In the genomic region with DNA sequence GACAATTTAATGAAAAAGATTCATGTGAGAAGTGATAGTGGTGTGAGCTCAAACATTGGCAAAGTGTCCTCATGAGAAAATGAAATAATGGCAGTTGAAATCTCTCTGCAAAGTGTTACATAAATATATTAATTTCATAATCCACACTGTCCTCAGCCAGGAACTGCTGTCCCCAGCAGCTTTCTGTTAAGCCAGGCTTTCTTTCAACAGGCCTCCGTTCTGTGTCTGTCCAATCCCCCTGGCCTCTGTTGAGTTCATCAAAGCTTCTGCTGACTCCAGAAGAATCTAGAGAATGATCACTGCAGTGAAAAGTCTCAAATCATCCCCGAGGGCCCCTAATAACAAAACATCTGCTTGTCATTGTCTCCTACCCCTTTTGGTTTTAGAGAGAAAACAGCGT, we compare ENCODE assay signal across 23 cellular contexts. TPM values are rescaled to one million over a fixed set of nuclear protein-coding genes. Genes with fewer than 3 reads are reported as not detected.
DNase-seq lines count a peak whose midpoint lies in the region; ATAC-seq and TF ChIP-seq lines count a peak whose summit lies in the region.
"Had no signal": no experiment of that assay in that cellular context is flagged by ENCODE, and none has a peak within 500 bp of the region (broad histone marks: within the 10 kb centered on the region; RNA-seq: fewer than 3 reads in every experiment).

No MANE protein-coding gene starts in this region.

- H3K4me3 ChIP-seq in SK-N-SH (ENCODE audit: low read depth in 2 of 2, low read length in 1 of 2) (no peak overlapping the region), SK-N-MC (no peak overlapping the region), gastrocnemius medialis (no peak overlapping the region)
- H3K4me3 ChIP-seq: GM12878 had no signal

- no peaks in the 10 kb centered on the region for H4K20me1 ChIP-seq in SK-N-SH (ENCODE audit: insufficient read depth)

- H3K27ac ChIP-seq in SK-N-SH (ENCODE audit: low read depth in 2 of 2, low read length in 1 of 2) (peak overlapping the region in 1 of 2 experiments; percentile 44; a peak in 2 of 4 replicates), SK-N-MC (no peak overlapping the region), gastrocnemius medialis (peak overlapping the region in 2 of 4 donors; percentile 7 to 10)

- TF ChIP-seq RAD21 in SK-N-SH (IDR thresholded peaks at IDR 0.05; ENCODE audit: low read length), result no peak

- H3K36me3 Mint-ChIP-seq in neural crest cell (ENCODE audit: low read depth), result no peaks in the 10 kb centered on the region
- H3K36me3 Mint-ChIP-seq in chondrocyte (ENCODE audit: low read depth), result no peaks in the 10 kb centered on the region

- TF ChIP-seq POLR2A in gastrocnemius medialis (IDR thresholded peaks at IDR 0.05), result no peak

- DNase-seq in SK-N-SH (peak; percentile 26), SK-N-MC (ENCODE audit: low read depth, low spot score) (no peak), neural crest cell (ENCODE audit: low read depth, low spot score) (no peak), gastrocnemius medialis (peak in 1 of 2 donors; percentile 28), chondrocyte (ENCODE audit: low spot score) (no peak), midbrain (lab: John Stamatoyannopoulos, UW) (no peak)
- DNase-seq in activated CD8-positive, alpha-beta memory T cell treated with anti-CD3 and anti-CD28 coated beads, Interleukin-2, amount 50 U/mL, for 48 hours, result no peak
- DNase-seq: 8988T; CD4-positive, alpha-beta T cell; DMS53; EL; GOT3; MM.1S; NCI-H1092 treated with DMSO at 0.1 percent for 48 hours; NCI-H146; NCI-H2081; NCI-H2171 treated with DMSO at 0.1 percent for 48 hours; NCI-H446 treated with DMSO at 0.1 percent for 48 hours; SHP77 had no signal

- H3K9me2 ChIP-seq in SK-N-SH, result no peaks in the 10 kb centered on the region

- TF ChIP-seq CTCF in SK-N-SH (IDR thresholded peaks at IDR 0.05), result no peak
- no peak for TF ChIP-seq CTCF in neural crest cell (conservative IDR thresholded peaks at IDR 0.05)
- no peak for TF ChIP-seq CTCF in gastrocnemius medialis (IDR thresholded peaks at IDR 0.05 in 4 of 5, conservative IDR thresholded peaks at IDR 0.05 in 1 of 5)
- no peak for TF ChIP-seq CTCF in chondrocyte (IDR thresholded peaks at IDR 0.05)

- H3K4me3 Mint-ChIP-seq in neural crest cell, result no peak overlapping the region
- H3K4me3 Mint-ChIP-seq in chondrocyte (ENCODE audit: unreplicated experiment), result no peak overlapping the region
- H3K4me3 Mint-ChIP-seq: B cell; CD4-positive, alpha-beta T cell had no signal

- TF ChIP-seq EP300 in SK-N-SH (IDR thresholded peaks at IDR 0.05; ENCODE audit: borderline replicate concordance in 1 of 2, low read depth in 1 of 2, low read length in 1 of 2), result peak in 1 of 2 experiments; percentile 41; a peak in 1 of 4 replicates

- no peaks in the 10 kb centered on the region for H3K27me3 Mint-ChIP-seq in neural crest cell (ENCODE audit: low read depth)
- H3K27me3 Mint-ChIP-seq in chondrocyte (ENCODE audit: low read depth), result no peaks in the 10 kb centered on the region
- H3K27me3 Mint-ChIP-seq: CD4-positive, alpha-beta T cell had no signal

- no peaks in the 10 kb centered on the region for H3K9me3 Mint-ChIP-seq in neural crest cell
- H3K9me3 Mint-ChIP-seq in chondrocyte (ENCODE audit: low read depth), result peaks cover 8% of the 10 kb centered on the region
- H3K9me3 Mint-ChIP-seq: CD4-positive, alpha-beta T cell had no signal

- POLR2A ChIA-PET in SK-N-SH (lab: Yijun Ruan, JAX), result no interaction called here

- H3K79me2 ChIP-seq in SK-N-SH (ENCODE audit: insufficient read depth), result no peaks in the 10 kb centered on the region

- 56% methylated on average over 3 of the region's 3 CpGs for WGBS in SK-N-SH (ENCODE audit: low lambda C conversion rate)

- no peak overlapping the region for H3K9ac ChIP-seq in SK-N-SH
- peak overlapping the region; percentile 61 for H3K9ac ChIP-seq in SK-N-MC (ENCODE audit: insufficient read length)

- no peak overlapping the region for H3K4me2 ChIP-seq in SK-N-SH

- no peaks in the 10 kb centered on the region for H3K27me3 ChIP-seq in SK-N-SH (ENCODE audit: insufficient read depth)
- H3K27me3 ChIP-seq in gastrocnemius medialis, result no peaks in the 10 kb centered on the region

- H3K9me3 ChIP-seq in SK-N-SH (no peaks in the 10 kb centered on the region), SK-N-MC (ENCODE audit: low read depth, low read length) (no peaks in the 10 kb centered on the region), gastrocnemius medialis (no peaks in the 10 kb centered on the region)

- intact Hi-C loops in gastrocnemius medialis (cut with DNase I; ENCODE audit: low total_unique reads), result loop anchor here (10.0 kb wide), 1 partner anchor 243 kb away; a partner anchor contains a TSS

- in situ Hi-C loops in gastrocnemius medialis (cut with MboI; ENCODE audit: low sequenced_read_pairs in 4 of 4), result no loop called here

- H2AFZ ChIP-seq in SK-N-SH (ENCODE audit: low read depth), result no peak overlapping the region

- H3K36me3 ChIP-seq in SK-N-SH (replicated peaks in 1 of 2; ENCODE audit: control insufficient read depth in 1 of 2, insufficient read depth in 2 of 2, low read length in 1 of 2), result no peaks in the 10 kb centered on the region
- no peaks in the 10 kb centered on the region for H3K36me3 ChIP-seq in SK-N-MC (ENCODE audit: insufficient read depth, low read length)
- H3K36me3 ChIP-seq in gastrocnemius medialis, result no peaks in the 10 kb centered on the region

- H3F3A ChIP-seq in SK-N-SH (replicated peaks; ENCODE audit: insufficient read depth), result no peaks in the 10 kb centered on the region

- peak overlapping the region; percentile 45 for H3K27ac Mint-ChIP-seq in neural crest cell (ENCODE audit: unreplicated experiment)
- no peak overlapping the region for H3K27ac Mint-ChIP-seq in chondrocyte (ENCODE audit: unreplicated experiment)
- H3K27ac Mint-ChIP-seq: B cell; CD4-positive, alpha-beta T cell had no signal

- H3K4me1 ChIP-seq in SK-N-SH (ENCODE audit: control insufficient read depth in 1 of 2, insufficient read depth in 2 of 2, low read depth in 1 of 2, low read length in 1 of 2) (peaks cover 0 to 3% of the 10 kb centered on the region in 2 experiments; a peak in 1 of 4 replicates), gastrocnemius medialis (no peaks in the 10 kb centered on the region)

- H3K4me1 Mint-ChIP-seq in neural crest cell (peaks cover 5% of the 10 kb centered on the region), chondrocyte (ENCODE audit: low read depth) (peaks cover 1% of the 10 kb centered on the region)
- H3K4me1 Mint-ChIP-seq: B cell had no signal

- ATAC-seq in SK-N-SH treated with all-trans-retinoic acid at 6 μM for 48 hours (no peak), gastrocnemius medialis (peak; percentile 46 to 47)
- ATAC-seq: GM12878, HCT116 had no signal

- CTCF ChIA-PET in SK-N-SH (lab: Yijun Ruan, JAX), result interaction anchor here (1.6 kb wide), 1 partner anchor 157 kb away, joined by 5 read pairs; no protein-coding TSS in a partner anchor

TF ChIP-seq in SK-N-SH, 30 proteins besides CTCF, POLR2A, EP300 and RAD21 (continues in another document):
- TF ChIP-seq GATA2 (CRISPR knock-in tag; IDR thresholded peaks at IDR 0.05) (no peak), TAF1 (IDR thresholded peaks at IDR 0.05; ENCODE audit: borderline replicate concordance, low read depth, low read length) (no peak), FOXJ3 (CRISPR knock-in tag; IDR thresholded peaks at IDR 0.05) (no peak)
- TF ChIP-seq, protein P1, sequence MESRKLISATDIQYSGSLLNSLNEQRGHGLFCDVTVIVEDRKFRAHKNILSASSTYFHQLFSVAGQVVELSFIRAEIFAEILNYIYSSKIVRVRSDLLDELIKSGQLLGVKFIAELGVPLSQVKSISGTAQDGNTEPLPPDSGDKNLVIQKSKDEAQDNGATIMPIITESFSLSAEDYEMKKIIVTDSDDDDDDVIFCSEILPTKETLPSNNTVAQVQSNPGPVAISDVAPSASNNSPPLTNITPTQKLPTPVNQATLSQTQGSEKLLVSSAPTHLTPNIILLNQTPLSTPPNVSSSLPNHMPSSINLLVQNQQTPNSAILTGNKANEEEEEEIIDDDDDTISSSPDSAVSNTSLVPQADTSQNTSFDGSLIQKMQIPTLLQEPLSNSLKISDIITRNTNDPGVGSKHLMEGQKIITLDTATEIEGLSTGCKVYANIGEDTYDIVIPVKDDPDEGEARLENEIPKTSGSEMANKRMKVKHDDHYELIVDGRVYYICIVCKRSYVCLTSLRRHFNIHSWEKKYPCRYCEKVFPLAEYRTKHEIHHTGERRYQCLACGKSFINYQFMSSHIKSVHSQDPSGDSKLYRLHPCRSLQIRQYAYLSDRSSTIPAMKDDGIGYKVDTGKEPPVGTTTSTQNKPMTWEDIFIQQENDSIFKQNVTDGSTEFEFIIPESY (IDR thresholded peaks at IDR 0.05; ENCODE audit: borderline replicate concordance, low read depth), result no peak

TF ChIP-seq in SK-N-SH treated with all-trans-retinoic acid at 6 μM for 48 hours, 23 proteins besides CTCF, POLR2A, EP300 and RAD21:
- no peak for TF ChIP-seq ESRRG (CRISPR knock-in tag; IDR thresholded peaks at IDR 0.05)
- TF ChIP-seq ISL1 (CRISPR knock-in tag; IDR thresholded peaks at IDR 0.05), result no peak
- no peak for TF ChIP-seq PPARA (CRISPR knock-in tag; IDR thresholded peaks at IDR 0.05; ENCODE audit: borderline replicate concordance)
- TF ChIP-seq, protein P2, sequence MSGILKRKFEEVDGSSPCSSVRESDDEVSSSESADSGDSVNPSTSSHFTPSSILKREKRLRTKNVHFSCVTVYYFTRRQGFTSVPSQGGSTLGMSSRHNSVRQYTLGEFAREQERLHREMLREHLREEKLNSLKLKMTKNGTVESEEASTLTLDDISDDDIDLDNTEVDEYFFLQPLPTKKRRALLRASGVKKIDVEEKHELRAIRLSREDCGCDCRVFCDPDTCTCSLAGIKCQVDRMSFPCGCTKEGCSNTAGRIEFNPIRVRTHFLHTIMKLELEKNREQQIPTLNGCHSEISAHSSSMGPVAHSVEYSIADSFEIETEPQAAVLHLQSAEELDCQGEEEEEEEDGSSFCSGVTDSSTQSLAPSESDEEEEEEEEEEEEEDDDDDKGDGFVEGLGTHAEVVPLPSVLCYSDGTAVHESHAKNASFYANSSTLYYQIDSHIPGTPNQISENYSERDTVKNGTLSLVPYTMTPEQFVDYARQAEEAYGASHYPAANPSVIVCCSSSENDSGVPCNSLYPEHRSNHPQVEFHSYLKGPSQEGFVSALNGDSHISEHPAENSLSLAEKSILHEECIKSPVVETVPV (CRISPR knock-in tag; IDR thresholded peaks at IDR 0.05), result no peak
- TF ChIP-seq SNAI2 (CRISPR knock-in tag; IDR thresholded peaks at IDR 0.05), result no peak
TF ChIP-seq in SK-N-SH treated with all-trans-retinoic acid at 6 μM for 48 hours: peak in this region for 0.

RNA-seq across cellular contexts. Expression of a gene that starts 10.0 kb away (rescaled TPM):
- polyA plus RNA-seq in SK-N-SH (2012; rRNA removed), result 78.6 and 82.0 TPM in 2 replicates
- 42.9 and 56.0 TPM in 2 replicates for polyA plus RNA-seq in SK-N-SH (2012; cell fraction: cytosol; rRNA removed)
- 129 and 131 TPM in 2 replicates for polyA plus RNA-seq in SK-N-SH (2012; cell fraction: nucleus; rRNA removed)
- total RNA-seq in neural crest cell (44.6 and 45.6 TPM in 2 replicates), gastrocnemius medialis (10 to 100 TPM; 26.4 to 45.2 (median 35.6) TPM), chondrocyte (43.2 to 65.8 TPM (median 44.2 TPM) in 3 replicates)

RNA-seq across cellular contexts. Expression of a gene that starts 34.9 kb away (rescaled TPM):
- polyA plus RNA-seq in SK-N-SH (2012; rRNA removed), result 20.4 and 26.0 TPM in 2 replicates
- 10.1 and 11.9 TPM in 2 replicates for polyA plus RNA-seq in SK-N-SH (2012; cell fraction: cytosol; rRNA removed)
- 97.2 and 107 TPM in 2 replicates for polyA plus RNA-seq in SK-N-SH (2012; cell fraction: nucleus; rRNA removed)
- total RNA-seq in neural crest cell (35.3 and 37.4 TPM in 2 replicates), gastrocnemius medialis (10 to 100 TPM; 36.6 to 42.1 (median 37.1) TPM), chondrocyte (30.5 to 37.1 TPM (median 36.9 TPM) in 3 replicates)
